1 cellular context compared by ENCODE assay signal in the genomic region with DNA sequence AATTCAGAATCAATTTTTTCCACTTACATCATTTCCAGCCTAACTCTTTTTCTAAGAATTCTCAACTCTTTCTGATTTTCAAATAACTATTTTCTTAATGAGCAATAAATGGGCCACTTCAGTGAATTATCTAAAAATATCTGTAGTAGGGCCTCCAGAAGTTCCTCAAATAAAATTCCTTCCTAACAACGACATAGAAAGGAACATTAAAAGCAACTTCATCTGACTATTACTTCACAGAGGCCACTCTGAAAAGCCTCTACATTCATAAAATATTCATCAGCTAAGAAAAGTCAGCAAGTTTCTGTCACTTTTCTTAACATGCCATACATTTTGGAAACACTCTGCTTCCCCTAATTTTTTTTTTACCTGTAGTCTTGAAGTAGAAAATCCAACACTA.
TF ChIP-seq lines count a peak whose summit lies in the region.

No MANE protein-coding gene starts in this region.

TF ChIP-seq in HCT116, 20 proteins besides CTCF, POLR2A, EP300 and RAD21 (continued from another document):
- TF ChIP-seq, protein P1, sequence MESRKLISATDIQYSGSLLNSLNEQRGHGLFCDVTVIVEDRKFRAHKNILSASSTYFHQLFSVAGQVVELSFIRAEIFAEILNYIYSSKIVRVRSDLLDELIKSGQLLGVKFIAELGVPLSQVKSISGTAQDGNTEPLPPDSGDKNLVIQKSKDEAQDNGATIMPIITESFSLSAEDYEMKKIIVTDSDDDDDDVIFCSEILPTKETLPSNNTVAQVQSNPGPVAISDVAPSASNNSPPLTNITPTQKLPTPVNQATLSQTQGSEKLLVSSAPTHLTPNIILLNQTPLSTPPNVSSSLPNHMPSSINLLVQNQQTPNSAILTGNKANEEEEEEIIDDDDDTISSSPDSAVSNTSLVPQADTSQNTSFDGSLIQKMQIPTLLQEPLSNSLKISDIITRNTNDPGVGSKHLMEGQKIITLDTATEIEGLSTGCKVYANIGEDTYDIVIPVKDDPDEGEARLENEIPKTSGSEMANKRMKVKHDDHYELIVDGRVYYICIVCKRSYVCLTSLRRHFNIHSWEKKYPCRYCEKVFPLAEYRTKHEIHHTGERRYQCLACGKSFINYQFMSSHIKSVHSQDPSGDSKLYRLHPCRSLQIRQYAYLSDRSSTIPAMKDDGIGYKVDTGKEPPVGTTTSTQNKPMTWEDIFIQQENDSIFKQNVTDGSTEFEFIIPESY (IDR thresholded peaks at IDR 0.05; ENCODE audit: extremely low read depth, insufficient replicate concordance, low read length) = no peak
- TF ChIP-seq MAX (IDR thresholded peaks at IDR 0.05) (no peak), JUND (IDR thresholded peaks at IDR 0.05) (no peak)
